In the genomic region with DNA sequence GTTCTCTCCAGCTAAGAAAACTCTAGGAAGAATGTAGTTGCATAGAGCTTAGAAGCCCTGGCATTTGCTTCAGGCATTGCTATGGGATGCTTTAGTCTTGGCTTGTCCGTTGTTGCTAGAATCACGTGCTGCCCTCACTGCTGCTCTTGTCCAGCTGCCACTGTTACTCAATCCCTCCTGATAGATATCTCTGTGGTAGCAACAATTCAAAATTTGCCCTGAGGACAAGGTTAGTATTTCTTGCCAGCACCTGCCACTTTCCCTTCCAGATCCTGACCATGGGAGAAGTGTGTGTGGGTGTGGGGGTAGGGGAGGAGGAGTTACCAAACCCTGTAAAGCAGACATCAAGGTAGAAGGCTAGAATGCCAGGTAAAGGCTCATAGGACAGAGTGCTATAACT, we compare ENCODE assay signal across 10 cellular contexts.
A peak's percentile ranks its signal among the peaks of the same experiment; 100 is the strongest.
DNase-seq lines count a peak whose midpoint lies in the region; ATAC-seq and TF ChIP-seq lines count a peak whose summit lies in the region.
"Had no signal": no experiment of that assay in that cellular context is flagged by ENCODE, and none has a peak within 500 bp of the region (broad histone marks: within the 10 kb centered on the region; RNA-seq: fewer than 3 reads in every experiment).

No MANE protein-coding gene starts in this region.

- intact Hi-C loops in adrenal gland (cut with DNase I) (no loop called here), lower leg skin (cut with DNase I; ENCODE audit: low total_unique reads) (no loop called here)

- no peaks in the 10 kb centered on the region for H3K9me3 ChIP-seq in adrenal gland (replicated peaks in 1 of 3)

- H3K36me3 Mint-ChIP-seq in naive thymus-derived CD8-positive, alpha-beta T cell: no peaks in the 10 kb centered on the region
- no peaks in the 10 kb centered on the region for H3K36me3 Mint-ChIP-seq in activated CD8-positive, alpha-beta T cell treated with anti-CD3 and anti-CD28 coated beads, Interleukin-2, amount 10 ng/mL, durations not matched to agents 7 days and 5 days (ENCODE audit: low read depth)

- peak; percentile 95 for DNase-seq in DMS 273 treated with DMSO at 0.1 percent for 48 hours (lab: John Stamatoyannopoulos, UW)
- peak; percentile 95 for DNase-seq in NCI-H2107 treated with DMSO at 0.1 percent for 48 hours (lab: John Stamatoyannopoulos, UW; ENCODE audit: unreplicated experiment)
- peak; percentile 41 to 90 (median 68) for DNase-seq in adrenal gland
- peak; percentile 28 to 86 for DNase-seq in lower leg skin (ENCODE audit: low spot score in 2 of 2)
- no peak for DNase-seq in D341Med (ENCODE audit: low spot score)
- DNase-seq in naive thymus-derived CD8-positive, alpha-beta T cell: no peak
- no peak for DNase-seq in activated CD8-positive, alpha-beta T cell treated with anti-CD3 and anti-CD28 coated beads, Interleukin-2, amount 10 ng/mL, durations not matched to agents 7 days and 5 days
- DNase-seq: activated CD4-positive, alpha-beta T cell treated with anti-CD3 and anti-CD28 coated beads for 4 hours had no signal

- H3K9me3 Mint-ChIP-seq in naive thymus-derived CD8-positive, alpha-beta T cell: no peaks in the 10 kb centered on the region
- no peaks in the 10 kb centered on the region for H3K9me3 Mint-ChIP-seq in activated CD8-positive, alpha-beta T cell treated with anti-CD3 and anti-CD28 coated beads, Interleukin-2, amount 10 ng/mL, durations not matched to agents 7 days and 5 days (ENCODE audit: insufficient read depth)

- peak overlapping the region in 2 of 5 donors; percentile 2 to 10 for H3K27ac ChIP-seq in adrenal gland

- TF ChIP-seq POLR2A in adrenal gland (IDR thresholded peaks at IDR 0.05) (no peak), lower leg skin (IDR thresholded peaks at IDR 0.05) (no peak)

- H3K4me3 ChIP-seq in adrenal gland: no peak overlapping the region
- H3K4me3 ChIP-seq in lower leg skin (ENCODE audit: low read depth, poor library complexity, severe bottlenecking): no peak overlapping the region
- H3K4me3 ChIP-seq: GM12878 had no signal

- H3K4me1 ChIP-seq in adrenal gland (replicated peaks in 1 of 2): peaks cover 5 to 12% of the 10 kb centered on the region in 2 donors

- 12 to 38% (median 31%) methylated on average over 2 of the region's 2 CpGs for WGBS in adrenal gland, 4 donors
- WGBS in lower leg skin, 2 donors: 35 to 50% methylated on average over 2 of the region's 2 CpGs

- H3K27me3 ChIP-seq in adrenal gland: no peaks in the 10 kb centered on the region

- POLR2A ChIA-PET in naive thymus-derived CD8-positive, alpha-beta T cell (lab: Charles Lee): no interaction called here
- POLR2A ChIA-PET in activated CD8-positive, alpha-beta T cell treated with anti-CD3 and anti-CD28 coated beads, Interleukin-2, amount 10 ng/mL, durations not matched to agents 7 days and 5 days (lab: Charles Lee): no interaction called here

- no peak for ATAC-seq in HG02870 (IDR thresholded peaks at IDR 0.05; ENCODE audit: unreplicated experiment)
- no peak for ATAC-seq in naive thymus-derived CD8-positive, alpha-beta T cell
- no peak for ATAC-seq in activated CD8-positive, alpha-beta T cell treated with anti-CD3 and anti-CD28 coated beads, Interleukin-2, amount 10 ng/mL, durations not matched to agents 7 days and 5 days
- ATAC-seq: GM12878 had no signal

- H3K4me3 Mint-ChIP-seq in naive thymus-derived CD8-positive, alpha-beta T cell: no peak overlapping the region
- no peak overlapping the region for H3K4me3 Mint-ChIP-seq in activated CD8-positive, alpha-beta T cell treated with anti-CD3 and anti-CD28 coated beads, Interleukin-2, amount 10 ng/mL, durations not matched to agents 7 days and 5 days

- H3K27me3 Mint-ChIP-seq in naive thymus-derived CD8-positive, alpha-beta T cell: peaks cover 0 to 9% (median 5%) of the 10 kb centered on the region in 5 donors
- H3K27me3 Mint-ChIP-seq in activated CD8-positive, alpha-beta T cell treated with anti-CD3 and anti-CD28 coated beads, Interleukin-2, amount 10 ng/mL, durations not matched to agents 7 days and 5 days (ENCODE audit: low read depth): peaks cover 3% of the 10 kb centered on the region

- no peaks in the 10 kb centered on the region for H3K36me3 ChIP-seq in adrenal gland (replicated peaks in 1 of 2)

- CTCF ChIA-PET in activated CD8-positive, alpha-beta T cell treated with anti-CD3 and anti-CD28 coated beads, Interleukin-2, amount 10 ng/mL, durations not matched to agents 7 days and 5 days (lab: Charles Lee): no interaction called here

- TF ChIP-seq CTCF in adrenal gland (IDR thresholded peaks at IDR 0.05): no peak
- TF ChIP-seq CTCF in lower leg skin (IDR thresholded peaks at IDR 0.05): no peak

- H3K4me1 Mint-ChIP-seq in naive thymus-derived CD8-positive, alpha-beta T cell: peaks cover 0 to 5% (median 2%) of the 10 kb centered on the region in 4 donors
- H3K4me1 Mint-ChIP-seq in activated CD8-positive, alpha-beta T cell treated with anti-CD3 and anti-CD28 coated beads, Interleukin-2, amount 10 ng/mL, durations not matched to agents 7 days and 5 days (ENCODE audit: low read depth): no peaks in the 10 kb centered on the region

- no peak overlapping the region for H3K27ac Mint-ChIP-seq in naive thymus-derived CD8-positive, alpha-beta T cell
- H3K27ac Mint-ChIP-seq in activated CD8-positive, alpha-beta T cell treated with anti-CD3 and anti-CD28 coated beads, Interleukin-2, amount 10 ng/mL, durations not matched to agents 7 days and 5 days: no peak overlapping the region

Comparison
In these comparisons a context has a peak if more than half of its experiments do, and no peak if none do; other contexts are left out.
1. DNase-seq: peak in DMS 273 treated with DMSO at 0.1 percent for 48 hours (single experiment), NCI-H2107 treated with DMSO at 0.1 percent for 48 hours (single experiment), adrenal gland (7 of 7) and lower leg skin (2 of 2); none in D341Med (single experiment), naive thymus-derived CD8-positive, alpha-beta T cell (0 of 10) and activated CD8-positive, alpha-beta T cell treated with anti-CD3 and anti-CD28 coated beads, Interleukin-2, amount 10 ng/mL, durations not matched to agents 7 days and 5 days (single experiment).